ENCODE assay signal across 1 cellular context in genomic region chr16:85390511-85391174, GRCh38.
A peak's percentile ranks its signal among the peaks of the same experiment; 100 is the strongest.
TF ChIP-seq lines count a peak whose summit lies in the region.

No MANE protein-coding gene starts in this region.

TF ChIP-seq in K562, 482 proteins besides CTCF, POLR2A, EP300 and RAD21 (continued from another document and continues in another):
- TF ChIP-seq CHD7 (IDR thresholded peaks at IDR 0.05; ENCODE audit: low read depth, low read length) (no peak), GABPA (tag; conservative IDR thresholded peaks at IDR 0.05; ENCODE audit: low read depth) (no peak), ASH1L (IDR thresholded peaks at IDR 0.05; ENCODE audit: borderline replicate concordance, low read depth, partially characterized antibody) (no peak), ZNF592 (IDR thresholded peaks at IDR 0.05) (peak; percentile 70), CTCFL (IDR thresholded peaks at IDR 0.05; ENCODE audit: borderline replicate concordance, insufficient read depth, low read depth, low read length, poor library complexity, severe bottlenecking) (no peak), SPI1 (IDR thresholded peaks at IDR 0.05; ENCODE audit: borderline replicate concordance, low read depth, low read length) (no peak), WHSC1 (IDR thresholded peaks at IDR 0.05; ENCODE audit: low read length) (no peak), SREBF1 (IDR thresholded peaks at IDR 0.05; ENCODE audit: borderline replicate concordance, low read depth, low read length) (no peak), USF2 (CRISPR knock-in tag; IDR thresholded peaks at IDR 0.05) (no peak), ZNF23 (CRISPR knock-in tag; IDR thresholded peaks at IDR 0.05) (no peak), ZNF696 (CRISPR knock-in tag; conservative IDR thresholded peaks at IDR 0.05) (no peak), PPARD (CRISPR knock-in tag; IDR thresholded peaks at IDR 0.05) (no peak), NR2C1 (IDR thresholded peaks at IDR 0.05) (no peak), NR2C1 (tag; IDR thresholded peaks at IDR 0.05) (no peak), RNF219 (CRISPR knock-in tag; IDR thresholded peaks at IDR 0.05) (no peak), HNRNPL (IDR thresholded peaks at IDR 0.05; ENCODE audit: low read depth, low read length) (0 out of 2 replicates have a peak, but pooled peaks have one; percentile 41), E2F3 (CRISPR knock-in tag; IDR thresholded peaks at IDR 0.05) (no peak), CREM (IDR thresholded peaks at IDR 0.05; ENCODE audit: low read depth) (peak; percentile 91), ZBTB33 (CRISPR knock-in tag; IDR thresholded peaks at IDR 0.05) (no peak), CLOCK (CRISPR knock-in tag; IDR thresholded peaks at IDR 0.05; ENCODE audit: borderline replicate concordance) (no peak), NR1H2 (CRISPR knock-in tag; IDR thresholded peaks at IDR 0.05) (no peak), FOXO4 (CRISPR knock-in tag; IDR thresholded peaks at IDR 0.05) (no peak), HLTF (IDR thresholded peaks at IDR 0.05) (no peak), ZNF232 (CRISPR knock-in tag; IDR thresholded peaks at IDR 0.05) (no peak)
